In genomic region chr14:32762886-32763285, GRCh38 we compare ENCODE assay signal across 19 cellular contexts.
DNase-seq lines count a peak whose midpoint lies in the region; ATAC-seq and TF ChIP-seq lines count a peak whose summit lies in the region.
"Had no signal": no experiment of that assay in that cellular context is flagged by ENCODE, and none has a peak within 500 bp of the region (broad histone marks: within the 10 kb centered on the region; RNA-seq: fewer than 3 reads in every experiment).

No MANE protein-coding gene starts in this region.

- peaks cover 4% of the 10 kb centered on the region for H3K9me3 Mint-ChIP-seq in chondrocyte (ENCODE audit: low read depth)
- H3K9me3 Mint-ChIP-seq: GM23338 had no signal

- TF ChIP-seq CTCF in SK-N-SH (IDR thresholded peaks at IDR 0.05) (no peak), chondrocyte (IDR thresholded peaks at IDR 0.05) (no peak), fibroblast of villous mesenchyme (IDR thresholded peaks at IDR 0.05; ENCODE audit: insufficient read depth, low read depth, low read length) (no peak), thoracic aorta (IDR thresholded peaks at IDR 0.05) (no peak)

- H3K9ac ChIP-seq in SK-N-SH: peak overlapping the region; percentile 26; the same call in 1 of the 2 replicates

- no peak for TF ChIP-seq EP300 in SK-N-SH (IDR thresholded peaks at IDR 0.05; ENCODE audit: borderline replicate concordance in 1 of 2, low read depth in 1 of 2, low read length in 1 of 2)

- H2AFZ ChIP-seq in SK-N-SH (ENCODE audit: low read depth): no peak overlapping the region
- H2AFZ ChIP-seq: GM23338 had no signal

- H3K4me3 Mint-ChIP-seq in chondrocyte (ENCODE audit: unreplicated experiment): no peak overlapping the region
- H3K4me3 Mint-ChIP-seq: GM23338 had no signal

- H3K4me1 Mint-ChIP-seq in chondrocyte (ENCODE audit: low read depth): peaks cover 49% of the 10 kb centered on the region
- H3K4me1 Mint-ChIP-seq: GM23338 had no signal

- H3K36me3 Mint-ChIP-seq in chondrocyte (ENCODE audit: low read depth): no peaks in the 10 kb centered on the region

- CTCF ChIA-PET in SK-N-SH (lab: Yijun Ruan, JAX): interaction anchor here (0.9 to 1.2 kb wide), 2 partner anchors 14 to 17 kb away, joined by 3 to 4 read pairs; no protein-coding TSS in a partner anchor

- 88% methylated on average over 2 of the region's 2 CpGs for whole genome bisulfite sequencing in SK-N-SH (ENCODE audit: low lambda C conversion rate)

- no peak for TF ChIP-seq RAD21 in SK-N-SH (IDR thresholded peaks at IDR 0.05; ENCODE audit: low read length)

- H3K27ac ChIP-seq in SK-N-SH (ENCODE audit: low read depth in 2 of 2, low read length in 1 of 2): peak overlapping the region in 1 of 2 experiments; percentile 87; a peak in 2 of 4 replicates
- peak overlapping the region in 1 of 2 donors; percentile 33 for H3K27ac ChIP-seq in thoracic aorta
- H3K27ac ChIP-seq: 22Rv1, C4-2B, HL-60, RWPE1 had no signal

- POLR2A ChIA-PET in SK-N-SH (lab: Yijun Ruan, JAX): no interaction called here

- no peaks in the 10 kb centered on the region for H4K20me1 ChIP-seq in SK-N-SH (ENCODE audit: insufficient read depth)

- H3K36me3 ChIP-seq in SK-N-SH (replicated peaks in 1 of 2; ENCODE audit: control insufficient read depth in 1 of 2, insufficient read depth in 2 of 2, low read length in 1 of 2): no peaks in the 10 kb centered on the region
- no peaks in the 10 kb centered on the region for H3K36me3 ChIP-seq in thoracic aorta
- H3K36me3 ChIP-seq in MG63: no peaks in the 10 kb centered on the region

- H3K4me2 ChIP-seq in SK-N-SH: peak overlapping the region; percentile 34
- H3K4me2 ChIP-seq: GM23338 had no signal

- peaks cover 34% of the 10 kb centered on the region for H3F3A ChIP-seq in SK-N-SH (replicated peaks; ENCODE audit: insufficient read depth)

- no peak for ATAC-seq in SK-N-SH treated with all-trans-retinoic acid at 6 μM for 48 hours
- no peak for ATAC-seq in thoracic aorta (ENCODE audit: insufficient number of reproducible peaks, low FRiP score, low read depth)
- no peak for ATAC-seq in HG03457 (IDR thresholded peaks at IDR 0.05; ENCODE audit: unreplicated experiment)
- ATAC-seq: GM23338, K562 had no signal

- H3K4me1 ChIP-seq in SK-N-SH (ENCODE audit: control insufficient read depth in 1 of 2, insufficient read depth in 2 of 2, low read depth in 1 of 2, low read length in 1 of 2) (peaks cover 0 to 14% of the 10 kb centered on the region in 2 experiments; a peak in 2 of 4 replicates), thoracic aorta (ENCODE audit: control insufficient read depth in 1 of 2, low read depth in 2 of 2) (peaks cover 31 to 48% of the 10 kb centered on the region in 2 donors)

- H3K27me3 ChIP-seq in SK-N-SH (ENCODE audit: insufficient read depth): no peaks in the 10 kb centered on the region
- H3K27me3 ChIP-seq in thoracic aorta (replicated peaks; ENCODE audit: insufficient read depth): no peaks in the 10 kb centered on the region
- no peaks in the 10 kb centered on the region for H3K27me3 ChIP-seq in MG63

- no peaks in the 10 kb centered on the region for H3K9me2 ChIP-seq in SK-N-SH

- H3K9me3 ChIP-seq in SK-N-SH (no peaks in the 10 kb centered on the region), thoracic aorta (no peaks in the 10 kb centered on the region), MG63 (no peaks in the 10 kb centered on the region)

- H3K4me3 ChIP-seq in SK-N-SH (ENCODE audit: low read depth in 2 of 2, low read length in 1 of 2): no peak overlapping the region
- H3K4me3 ChIP-seq in fibroblast of villous mesenchyme (ENCODE audit: low read depth, low read length): no peak overlapping the region
- H3K4me3 ChIP-seq in thoracic aorta: peak overlapping the region; percentile 11
- H3K4me3 ChIP-seq in MG63: no peak overlapping the region
- H3K4me3 ChIP-seq: GM23338, K562 had no signal

- H3K27me3 Mint-ChIP-seq in chondrocyte (ENCODE audit: low read depth): no peaks in the 10 kb centered on the region

- peak overlapping the region; percentile 53 for H3K27ac Mint-ChIP-seq in chondrocyte (ENCODE audit: unreplicated experiment)
- H3K27ac Mint-ChIP-seq: GM23338 had no signal

- DNase-seq in SK-N-SH (no peak), chondrocyte (ENCODE audit: low spot score) (no peak), fibroblast of villous mesenchyme (ENCODE audit: low read depth) (peak; percentile 11), thoracic aorta (ENCODE audit: low spot score) (no peak), MG63 (no peak)
- DNase-seq in activated CD8-positive, alpha-beta memory T cell treated with anti-CD3 and anti-CD28 coated beads, Interleukin-2, amount 50 U/mL, for 48 hours: no peak
- DNase-seq: NCI-H1092, NCI-H1694, NCI-H2107, NCI-H345, NCI-H526 treated with DMSO at 0.1 percent for 48 hours had no signal

- H3K79me2 ChIP-seq in SK-N-SH (ENCODE audit: insufficient read depth): no peaks in the 10 kb centered on the region

TF ChIP-seq in SK-N-SH, 30 proteins besides CTCF, POLR2A, EP300 and RAD21 (continues in another document):
- TF ChIP-seq FOXJ3 (CRISPR knock-in tag; IDR thresholded peaks at IDR 0.05): no peak
- TF ChIP-seq SIN3A (IDR thresholded peaks at IDR 0.05; ENCODE audit: borderline replicate concordance, low read depth, low read length): no peak
- TF ChIP-seq GATA2 (CRISPR knock-in tag; IDR thresholded peaks at IDR 0.05): no peak
- TF ChIP-seq FOXM1 (IDR thresholded peaks at IDR 0.05; ENCODE audit: low read depth): no peak
- TF ChIP-seq, protein P1, sequence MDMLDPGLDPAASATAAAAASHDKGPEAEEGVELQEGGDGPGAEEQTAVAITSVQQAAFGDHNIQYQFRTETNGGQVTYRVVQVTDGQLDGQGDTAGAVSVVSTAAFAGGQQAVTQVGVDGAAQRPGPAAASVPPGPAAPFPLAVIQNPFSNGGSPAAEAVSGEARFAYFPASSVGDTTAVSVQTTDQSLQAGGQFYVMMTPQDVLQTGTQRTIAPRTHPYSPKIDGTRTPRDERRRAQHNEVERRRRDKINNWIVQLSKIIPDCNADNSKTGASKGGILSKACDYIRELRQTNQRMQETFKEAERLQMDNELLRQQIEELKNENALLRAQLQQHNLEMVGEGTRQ (IDR thresholded peaks at IDR 0.05; ENCODE audit: borderline replicate concordance, low read depth, low read length): no peak

TF ChIP-seq in SK-N-SH treated with all-trans-retinoic acid at 6 μM for 48 hours, 23 proteins besides CTCF, POLR2A, EP300 and RAD21 (continues in another document):
- TF ChIP-seq TCF4 (CRISPR knock-in tag; IDR thresholded peaks at IDR 0.05; ENCODE audit: borderline replicate concordance) (no peak), ISL1 (CRISPR knock-in tag; IDR thresholded peaks at IDR 0.05) (no peak), ZNF565 (CRISPR knock-in tag; conservative IDR thresholded peaks at IDR 0.05; ENCODE audit: low read depth) (no peak), ESRRG (CRISPR knock-in tag; IDR thresholded peaks at IDR 0.05) (no peak), ZC3H10 (CRISPR knock-in tag; IDR thresholded peaks at IDR 0.05) (no peak), BACH2 (CRISPR knock-in tag; IDR thresholded peaks at IDR 0.05; ENCODE audit: borderline replicate concordance) (no peak), ZFP30 (CRISPR knock-in tag; IDR thresholded peaks at IDR 0.05) (no peak), CSRNP3 (CRISPR knock-in tag; IDR thresholded peaks at IDR 0.05) (no peak), PATZ1 (CRISPR knock-in tag; IDR thresholded peaks at IDR 0.05; ENCODE audit: borderline replicate concordance) (no peak), ZFP3 (CRISPR knock-in tag; IDR thresholded peaks at IDR 0.05) (no peak), ZNF70 (CRISPR knock-in tag; IDR thresholded peaks at IDR 0.05) (no peak), CREB5 (CRISPR knock-in tag; IDR thresholded peaks at IDR 0.05; ENCODE audit: low read depth) (no peak), RARB (CRISPR knock-in tag; IDR thresholded peaks at IDR 0.05) (no peak), ARNTL (CRISPR knock-in tag; IDR thresholded peaks at IDR 0.05; ENCODE audit: borderline replicate concordance, low read depth) (no peak), ZNF8 (CRISPR knock-in tag; IDR thresholded peaks at IDR 0.05) (no peak), SNAI2 (CRISPR knock-in tag; IDR thresholded peaks at IDR 0.05) (no peak)
